11 cellular contexts compared by ENCODE assay signal in the genomic region with DNA sequence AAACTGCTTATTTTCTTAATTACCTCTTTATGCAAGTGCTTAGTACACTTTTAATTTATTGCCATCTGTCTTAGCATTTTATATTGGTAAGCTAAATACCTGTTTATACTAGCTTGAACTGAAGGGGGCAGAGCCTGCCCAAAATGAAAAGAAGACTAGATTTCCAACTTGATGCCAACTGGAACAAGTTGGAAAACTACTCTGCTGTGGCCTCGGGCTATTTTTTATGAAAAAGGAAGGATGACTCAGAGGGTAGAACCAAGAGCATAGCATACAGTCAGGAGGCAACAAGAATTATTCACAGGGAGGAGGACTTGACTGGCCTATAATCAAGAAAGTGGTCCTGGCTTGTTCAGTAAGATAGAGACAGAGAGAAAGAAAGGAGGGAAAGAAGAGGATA.
DNase-seq lines count a peak whose midpoint lies in the region; ATAC-seq, FAIRE-seq and TF ChIP-seq lines count a peak whose summit lies in the region.
"Had no signal": no experiment of that assay in that cellular context is flagged by ENCODE, and none has a peak within 500 bp of the region (broad histone marks: within the 10 kb centered on the region; RNA-seq: fewer than 3 reads in every experiment).

No MANE protein-coding gene starts in this region.

- no peak overlapping the region for H3K27ac ChIP-seq in mesenchymal stem cell (ENCODE audit: low read length, poor library complexity, severe bottlenecking)

- TF ChIP-seq CTCF in NB4 (IDR thresholded peaks at IDR 0.05; ENCODE audit: low read depth, low read length) (peak; percentile 1), bronchial epithelial cell (IDR thresholded peaks at IDR 0.05; ENCODE audit: insufficient read depth, low read length, severe bottlenecking) (peak; percentile 30)

- H2AFZ ChIP-seq in mesenchymal stem cell (ENCODE audit: low read depth, low read length), result no peak overlapping the region

- H3K4ac ChIP-seq in mesenchymal stem cell (ENCODE audit: low read depth in 1 of 2, low read length in 2 of 2), result no peak overlapping the region

- no peak for FAIRE-seq in bronchial epithelial cell (lab: Jason Lieb, UNC)
- FAIRE-seq: GM12878 had no signal

- TF ChIP-seq POLR2A in NB4 (IDR thresholded peaks at IDR 0.05; ENCODE audit: extremely low read depth, insufficient read length), result no peak

- peak; percentile 68 for DNase-seq in Caki2 (ENCODE audit: low read depth)
- peak; percentile 6 for DNase-seq in NB4 (ENCODE audit: low read depth)
- peak; percentile 99 for DNase-seq in bronchial epithelial cell (ENCODE audit: low read depth)
- peak; percentile 72 for DNase-seq in mesenchymal stem cell
- no peak for DNase-seq in stimulated activated CD4-positive, alpha-beta T cell treated with anti-CD3 and anti-CD28 coated beads, Interleukin-2, amount 100 ng/mL, for 24 hours
- no peak for DNase-seq in GM19238 (ENCODE audit: insufficient read length, low spot score)
- DNase-seq: activated B cell treated with CpG ODN at 0.5 μM for 24 hours; effector memory CD8-positive, alpha-beta T cell had no signal

- ATAC-seq in GM19395 (IDR thresholded peaks at IDR 0.05; ENCODE audit: unreplicated experiment) (no peak), HG03196 (IDR thresholded peaks at IDR 0.05; ENCODE audit: unreplicated experiment) (no peak)
- ATAC-seq: effector memory CD8-positive, alpha-beta T cell; GM12878 had no signal

- no peak overlapping the region for H3K4me2 ChIP-seq in mesenchymal stem cell (ENCODE audit: low read length, poor library complexity, severe bottlenecking)

- no peak overlapping the region for H2BK120ac ChIP-seq in mesenchymal stem cell (ENCODE audit: low read depth, low read length)

- WGBS in mesenchymal stem cell, result 3% methylated on average over 1 of the region's 1 CpG

- no peak overlapping the region for H3K14ac ChIP-seq in mesenchymal stem cell (ENCODE audit: low read length in 2 of 2)

- H3K79me1 ChIP-seq in mesenchymal stem cell (replicated peaks; ENCODE audit: low read length, poor library complexity, severe bottlenecking), result no peaks in the 10 kb centered on the region

- no peak overlapping the region for H3K9ac ChIP-seq in mesenchymal stem cell (ENCODE audit: low read length)

- no peak overlapping the region for H3K18ac ChIP-seq in mesenchymal stem cell (ENCODE audit: low read depth in 1 of 2, low read length in 2 of 2)

- no peak overlapping the region for H2BK5ac ChIP-seq in mesenchymal stem cell (ENCODE audit: low read depth, low read length, poor library complexity, severe bottlenecking)

- H3K36me3 ChIP-seq in bronchial epithelial cell (ENCODE audit: control insufficient read depth, insufficient read depth, low read length) (no peaks in the 10 kb centered on the region), mesenchymal stem cell (ENCODE audit: control insufficient read depth in 1 of 2, insufficient read depth in 2 of 2, low read depth in 1 of 2, low read length in 2 of 2) (no peaks in the 10 kb centered on the region)

- H3K4me1 ChIP-seq in mesenchymal stem cell (ENCODE audit: control insufficient read depth, insufficient read depth, low read depth, low read length), result no peaks in the 10 kb centered on the region

- in situ Hi-C loops in Caki2 (cut with HindIII; ENCODE audit: low pct_unique_long_range_greater_than_20kb, low sequenced_read_pairs), result no loop called here

- no peak overlapping the region for H3K23ac ChIP-seq in mesenchymal stem cell (ENCODE audit: low read length in 2 of 2)

- H3K9me3 ChIP-seq in mesenchymal stem cell (ENCODE audit: control insufficient read depth, low read length), result no peaks in the 10 kb centered on the region

- H4K91ac ChIP-seq in mesenchymal stem cell (ENCODE audit: low read length), result no peak overlapping the region

- no peaks in the 10 kb centered on the region for H3K27me3 ChIP-seq in bronchial epithelial cell (ENCODE audit: control insufficient read depth, insufficient read depth, low read length)
- no peaks in the 10 kb centered on the region for H3K27me3 ChIP-seq in mesenchymal stem cell (ENCODE audit: control insufficient read depth in 1 of 2, insufficient read depth in 1 of 2, low read length in 2 of 2)

- H2AK5ac ChIP-seq in mesenchymal stem cell (ENCODE audit: low read length, severe bottlenecking), result no peak overlapping the region

- no peak overlapping the region for H2BK15ac ChIP-seq in mesenchymal stem cell (ENCODE audit: low read depth, poor library complexity, severe bottlenecking)

- no peak overlapping the region for H2BK12ac ChIP-seq in mesenchymal stem cell (ENCODE audit: low read length in 2 of 2)

- H3K4me3 ChIP-seq in NB4 (ENCODE audit: low read depth, low read length) (no peak overlapping the region), bronchial epithelial cell (ENCODE audit: low read depth, low read length) (no peak overlapping the region), mesenchymal stem cell (ENCODE audit: insufficient read depth in 1 of 2, low read depth in 1 of 2, low read length in 2 of 2) (no peak overlapping the region)
- H3K4me3 ChIP-seq: GM12878 had no signal

- H4K8ac ChIP-seq in mesenchymal stem cell (ENCODE audit: low read length), result no peak overlapping the region

Comparison
In these comparisons a context has a peak if more than half of its experiments do, and no peak if none do; other contexts are left out.
1. DNase-seq: peak in Caki2 (single experiment), NB4 (single experiment), bronchial epithelial cell (single experiment) and mesenchymal stem cell (single experiment); none in stimulated activated CD4-positive, alpha-beta T cell treated with anti-CD3 and anti-CD28 coated beads, Interleukin-2, amount 100 ng/mL, for 24 hours (0 of 2) and GM19238 (single experiment).